ENCODE assay signal across 18 cellular contexts in genomic region chr4:168306476-168306875, GRCh38. TPM values are rescaled to one million over a fixed set of nuclear protein-coding genes. Genes with fewer than 3 reads are reported as not detected.
A peak's percentile ranks its signal among the peaks of the same experiment; 100 is the strongest.
DNase-seq lines count a peak whose midpoint lies in the region; ATAC-seq lines count a peak whose summit lies in the region.
"Had no signal": no experiment of that assay in that cellular context is flagged by ENCODE, and none has a peak within 500 bp of the region (broad histone marks: within the 10 kb centered on the region; RNA-seq: fewer than 3 reads in every experiment).

No MANE protein-coding gene starts in this region.

- H3K27ac Mint-ChIP-seq in T-helper 1 cell treated with Interleukin-12 subunit alpha and Interleukin-12 subunit beta and Interleukin-4 antibody, amounts not matched to agents 30 μg/mL and 1 μg/mL, for 36 hours: peak overlapping the region; percentile 84
- peak overlapping the region; percentile 38 for H3K27ac Mint-ChIP-seq in activated naive CD4-positive, alpha-beta T cell treated with anti-CD3 and anti-CD28 coated beads, Interleukin-2, amount 10 ng/mL, durations not matched to agents 7 days and 5 days
- H3K27ac Mint-ChIP-seq in activated naive CD4-positive, alpha-beta T cell treated with anti-CD3 and anti-CD28 coated beads, Interleukin-2, amount 50 U/mL, for 72 hours: no peak overlapping the region
- no peak overlapping the region for H3K27ac Mint-ChIP-seq in activated T-helper 17 cell treated with anti-CD3 and anti-CD28 coated beads, Interleukin-2, amount 50 U/mL, for 72 hours
- H3K27ac Mint-ChIP-seq in stimulated activated naive CD8-positive, alpha-beta T cell treated with anti-CD3 and anti-CD28 coated beads, Interleukin-15, amount 100 ng/mL, for 72 hours: peak overlapping the region in 1 of 2 donors; percentile 31

- H3K27me3 Mint-ChIP-seq in T-helper 1 cell treated with Interleukin-12 subunit alpha and Interleukin-12 subunit beta and Interleukin-4 antibody, amounts not matched to agents 30 μg/mL and 1 μg/mL, for 36 hours (ENCODE audit: low read depth): no peaks in the 10 kb centered on the region
- no peaks in the 10 kb centered on the region for H3K27me3 Mint-ChIP-seq in activated naive CD4-positive, alpha-beta T cell treated with anti-CD3 and anti-CD28 coated beads, Interleukin-2, amount 10 ng/mL, durations not matched to agents 7 days and 5 days
- no peaks in the 10 kb centered on the region for H3K27me3 Mint-ChIP-seq in activated T-helper 17 cell treated with anti-CD3 and anti-CD28 coated beads, Interleukin-2, amount 50 U/mL, for 72 hours
- no peaks in the 10 kb centered on the region for H3K27me3 Mint-ChIP-seq in stimulated activated naive CD8-positive, alpha-beta T cell treated with anti-CD3 and anti-CD28 coated beads, Interleukin-15, amount 100 ng/mL, for 72 hours

- peaks cover 61% of the 10 kb centered on the region for H3K36me3 Mint-ChIP-seq in T-helper 1 cell treated with Interleukin-12 subunit alpha and Interleukin-12 subunit beta and Interleukin-4 antibody, amounts not matched to agents 30 μg/mL and 1 μg/mL, for 36 hours (ENCODE audit: low read depth)
- H3K36me3 Mint-ChIP-seq in activated naive CD4-positive, alpha-beta T cell treated with anti-CD3 and anti-CD28 coated beads, Interleukin-2, amount 10 ng/mL, durations not matched to agents 7 days and 5 days: peaks cover 54% of the 10 kb centered on the region
- H3K36me3 Mint-ChIP-seq in activated naive CD4-positive, alpha-beta T cell treated with anti-CD3 and anti-CD28 coated beads, Interleukin-2, amount 50 U/mL, for 72 hours: peaks cover 8 to 23% of the 10 kb centered on the region in 2 donors
- peaks cover 61% of the 10 kb centered on the region for H3K36me3 Mint-ChIP-seq in activated T-helper 17 cell treated with anti-CD3 and anti-CD28 coated beads, Interleukin-2, amount 50 U/mL, for 72 hours (ENCODE audit: low read depth)

- H3K4me1 Mint-ChIP-seq in T-helper 1 cell treated with Interleukin-12 subunit alpha and Interleukin-12 subunit beta and Interleukin-4 antibody, amounts not matched to agents 30 μg/mL and 1 μg/mL, for 36 hours (ENCODE audit: low read depth): peaks cover 26% of the 10 kb centered on the region
- peaks cover 29% of the 10 kb centered on the region for H3K4me1 Mint-ChIP-seq in activated naive CD4-positive, alpha-beta T cell treated with anti-CD3 and anti-CD28 coated beads, Interleukin-2, amount 10 ng/mL, durations not matched to agents 7 days and 5 days
- peaks cover 5% of the 10 kb centered on the region for H3K4me1 Mint-ChIP-seq in activated T-helper 17 cell treated with anti-CD3 and anti-CD28 coated beads, Interleukin-2, amount 50 U/mL, for 72 hours
- no peaks in the 10 kb centered on the region for H3K4me1 Mint-ChIP-seq in stimulated activated naive CD8-positive, alpha-beta T cell treated with anti-CD3 and anti-CD28 coated beads, Interleukin-15, amount 100 ng/mL, for 72 hours

- H3K9me3 Mint-ChIP-seq in T-helper 1 cell treated with Interleukin-12 subunit alpha and Interleukin-12 subunit beta and Interleukin-4 antibody, amounts not matched to agents 30 μg/mL and 1 μg/mL, for 36 hours: no peaks in the 10 kb centered on the region
- no peaks in the 10 kb centered on the region for H3K9me3 Mint-ChIP-seq in activated naive CD4-positive, alpha-beta T cell treated with anti-CD3 and anti-CD28 coated beads, Interleukin-2, amount 10 ng/mL, durations not matched to agents 7 days and 5 days
- peaks cover 0 to under 1% of the 10 kb centered on the region in 2 donors for H3K9me3 Mint-ChIP-seq in activated naive CD4-positive, alpha-beta T cell treated with anti-CD3 and anti-CD28 coated beads, Interleukin-2, amount 50 U/mL, for 72 hours
- no peaks in the 10 kb centered on the region for H3K9me3 Mint-ChIP-seq in activated T-helper 17 cell treated with anti-CD3 and anti-CD28 coated beads, Interleukin-2, amount 50 U/mL, for 72 hours
- H3K9me3 Mint-ChIP-seq in stimulated activated naive CD8-positive, alpha-beta T cell treated with anti-CD3 and anti-CD28 coated beads, Interleukin-15, amount 100 ng/mL, for 72 hours: no peaks in the 10 kb centered on the region

- CTCF ChIA-PET in activated naive CD4-positive, alpha-beta T cell treated with anti-CD3 and anti-CD28 coated beads, Interleukin-2, amount 10 ng/mL, durations not matched to agents 7 days and 5 days (lab: Charles Lee): no interaction called here

- H3K4me3 Mint-ChIP-seq in T-helper 1 cell treated with Interleukin-12 subunit alpha and Interleukin-12 subunit beta and Interleukin-4 antibody, amounts not matched to agents 30 μg/mL and 1 μg/mL, for 36 hours: peak overlapping the region; percentile 64
- H3K4me3 Mint-ChIP-seq in activated naive CD4-positive, alpha-beta T cell treated with anti-CD3 and anti-CD28 coated beads, Interleukin-2, amount 10 ng/mL, durations not matched to agents 7 days and 5 days: peak overlapping the region; percentile 15
- peak overlapping the region; percentile 54 for H3K4me3 Mint-ChIP-seq in activated T-helper 17 cell treated with anti-CD3 and anti-CD28 coated beads, Interleukin-2, amount 50 U/mL, for 72 hours
- peak overlapping the region; percentile 0 to 47 for H3K4me3 Mint-ChIP-seq in stimulated activated naive CD8-positive, alpha-beta T cell treated with anti-CD3 and anti-CD28 coated beads, Interleukin-15, amount 100 ng/mL, for 72 hours

- DNase-seq in T-helper 1 cell (no peak), D341Med (ENCODE audit: low spot score) (no peak)
- DNase-seq in activated naive CD4-positive, alpha-beta T cell treated with anti-CD3 and anti-CD28 coated beads, Interleukin-2, amount 10 ng/mL, durations not matched to agents 7 days and 5 days: no peak
- no peak for DNase-seq in activated naive CD4-positive, alpha-beta T cell treated with anti-CD3 and anti-CD28 coated beads, Interleukin-2, amount 50 U/mL, for 72 hours (ENCODE audit: low spot score in 2 of 2)
- DNase-seq in stimulated activated naive CD8-positive, alpha-beta T cell treated with anti-CD3 and anti-CD28 coated beads, Interleukin-15, amount 100 ng/mL, for 72 hours: no peak
- no peak for DNase-seq in stimulated activated CD4-positive, alpha-beta T cell treated with anti-CD3 and anti-CD28 coated beads, Interleukin-4, amount 100 ng/mL, for 24 hours
- DNase-seq: Caco-2, DMS53, HCEC 1CT, Karpas-422, MM.1S, NCI-H1417, NCI-H1930, NCI-H2171 treated with DMSO at 0.1 percent for 48 hours, NCI-H774, PC-9 had no signal

- no peak for ATAC-seq in activated naive CD4-positive, alpha-beta T cell treated with anti-CD3 and anti-CD28 coated beads, Interleukin-2, amount 50 U/mL, for 72 hours
- no peak for ATAC-seq in activated T-helper 17 cell treated with anti-CD3 and anti-CD28 coated beads, Interleukin-2, amount 50 U/mL, for 72 hours (replicated peaks)
- ATAC-seq in stimulated activated naive CD8-positive, alpha-beta T cell treated with anti-CD3 and anti-CD28 coated beads, Interleukin-15, amount 100 ng/mL, for 72 hours: no peak

RNA-seq across cellular contexts. Expression of gene DDX60, which starts 12.1 kb away (rescaled TPM):
- 10 to 100 TPM in 1 of 2 donors, 1 to 10 TPM in 1; 6.4 to 25.6 TPM for total RNA-seq in activated naive CD4-positive, alpha-beta T cell treated with anti-CD3 and anti-CD28 coated beads, Interleukin-2, amount 50 U/mL, for 72 hours
- total RNA-seq in activated T-helper 17 cell treated with anti-CD3 and anti-CD28 coated beads, Interleukin-2, amount 50 U/mL, for 72 hours: 1 to 10 TPM; 4.6 to 9.3 TPM

Comparison
In these comparisons a context has a peak if more than half of its experiments do, and no peak if none do; other contexts are left out.
1. H3K27ac Mint-ChIP-seq: peak in T-helper 1 cell treated with Interleukin-12 subunit alpha and Interleukin-12 subunit beta and Interleukin-4 antibody, amounts not matched to agents 30 μg/mL and 1 μg/mL, for 36 hours (single experiment) and activated naive CD4-positive, alpha-beta T cell treated with anti-CD3 and anti-CD28 coated beads, Interleukin-2, amount 10 ng/mL, durations not matched to agents 7 days and 5 days (single experiment); none in activated naive CD4-positive, alpha-beta T cell treated with anti-CD3 and anti-CD28 coated beads, Interleukin-2, amount 50 U/mL, for 72 hours (0 of 2) and activated T-helper 17 cell treated with anti-CD3 and anti-CD28 coated beads, Interleukin-2, amount 50 U/mL, for 72 hours (single experiment).
2. Peak in every context shown above with its lines, with median percentiles within 50 percentile points of each other: H3K4me3 Mint-ChIP-seq.